In the genomic region with DNA sequence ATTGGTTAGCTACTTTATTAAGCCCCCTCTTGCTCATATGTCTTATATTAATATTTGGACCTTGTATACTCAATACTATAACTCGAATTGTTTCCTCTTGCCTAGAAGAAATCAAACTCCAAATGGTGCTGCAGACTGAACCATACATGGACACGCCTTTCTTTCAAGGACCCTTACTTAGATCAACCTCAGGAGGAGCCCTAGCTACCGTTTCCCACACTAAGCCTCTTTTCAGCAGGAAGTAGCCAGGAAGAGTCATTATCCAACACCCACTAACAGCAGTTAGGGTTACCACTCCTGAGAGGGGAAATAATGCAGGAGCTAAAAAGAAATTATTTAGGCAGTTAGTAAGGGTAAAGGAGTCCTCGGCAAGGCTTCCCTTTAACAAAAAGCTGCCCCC, we compare ENCODE assay signal across 1 cellular context.
TF ChIP-seq lines count a peak whose summit lies in the region.

No MANE protein-coding gene starts in this region.

TF ChIP-seq in GM23338, 12 proteins besides CTCF, POLR2A, EP300 and RAD21 (continued from another document):
- TF ChIP-seq, protein P1, sequence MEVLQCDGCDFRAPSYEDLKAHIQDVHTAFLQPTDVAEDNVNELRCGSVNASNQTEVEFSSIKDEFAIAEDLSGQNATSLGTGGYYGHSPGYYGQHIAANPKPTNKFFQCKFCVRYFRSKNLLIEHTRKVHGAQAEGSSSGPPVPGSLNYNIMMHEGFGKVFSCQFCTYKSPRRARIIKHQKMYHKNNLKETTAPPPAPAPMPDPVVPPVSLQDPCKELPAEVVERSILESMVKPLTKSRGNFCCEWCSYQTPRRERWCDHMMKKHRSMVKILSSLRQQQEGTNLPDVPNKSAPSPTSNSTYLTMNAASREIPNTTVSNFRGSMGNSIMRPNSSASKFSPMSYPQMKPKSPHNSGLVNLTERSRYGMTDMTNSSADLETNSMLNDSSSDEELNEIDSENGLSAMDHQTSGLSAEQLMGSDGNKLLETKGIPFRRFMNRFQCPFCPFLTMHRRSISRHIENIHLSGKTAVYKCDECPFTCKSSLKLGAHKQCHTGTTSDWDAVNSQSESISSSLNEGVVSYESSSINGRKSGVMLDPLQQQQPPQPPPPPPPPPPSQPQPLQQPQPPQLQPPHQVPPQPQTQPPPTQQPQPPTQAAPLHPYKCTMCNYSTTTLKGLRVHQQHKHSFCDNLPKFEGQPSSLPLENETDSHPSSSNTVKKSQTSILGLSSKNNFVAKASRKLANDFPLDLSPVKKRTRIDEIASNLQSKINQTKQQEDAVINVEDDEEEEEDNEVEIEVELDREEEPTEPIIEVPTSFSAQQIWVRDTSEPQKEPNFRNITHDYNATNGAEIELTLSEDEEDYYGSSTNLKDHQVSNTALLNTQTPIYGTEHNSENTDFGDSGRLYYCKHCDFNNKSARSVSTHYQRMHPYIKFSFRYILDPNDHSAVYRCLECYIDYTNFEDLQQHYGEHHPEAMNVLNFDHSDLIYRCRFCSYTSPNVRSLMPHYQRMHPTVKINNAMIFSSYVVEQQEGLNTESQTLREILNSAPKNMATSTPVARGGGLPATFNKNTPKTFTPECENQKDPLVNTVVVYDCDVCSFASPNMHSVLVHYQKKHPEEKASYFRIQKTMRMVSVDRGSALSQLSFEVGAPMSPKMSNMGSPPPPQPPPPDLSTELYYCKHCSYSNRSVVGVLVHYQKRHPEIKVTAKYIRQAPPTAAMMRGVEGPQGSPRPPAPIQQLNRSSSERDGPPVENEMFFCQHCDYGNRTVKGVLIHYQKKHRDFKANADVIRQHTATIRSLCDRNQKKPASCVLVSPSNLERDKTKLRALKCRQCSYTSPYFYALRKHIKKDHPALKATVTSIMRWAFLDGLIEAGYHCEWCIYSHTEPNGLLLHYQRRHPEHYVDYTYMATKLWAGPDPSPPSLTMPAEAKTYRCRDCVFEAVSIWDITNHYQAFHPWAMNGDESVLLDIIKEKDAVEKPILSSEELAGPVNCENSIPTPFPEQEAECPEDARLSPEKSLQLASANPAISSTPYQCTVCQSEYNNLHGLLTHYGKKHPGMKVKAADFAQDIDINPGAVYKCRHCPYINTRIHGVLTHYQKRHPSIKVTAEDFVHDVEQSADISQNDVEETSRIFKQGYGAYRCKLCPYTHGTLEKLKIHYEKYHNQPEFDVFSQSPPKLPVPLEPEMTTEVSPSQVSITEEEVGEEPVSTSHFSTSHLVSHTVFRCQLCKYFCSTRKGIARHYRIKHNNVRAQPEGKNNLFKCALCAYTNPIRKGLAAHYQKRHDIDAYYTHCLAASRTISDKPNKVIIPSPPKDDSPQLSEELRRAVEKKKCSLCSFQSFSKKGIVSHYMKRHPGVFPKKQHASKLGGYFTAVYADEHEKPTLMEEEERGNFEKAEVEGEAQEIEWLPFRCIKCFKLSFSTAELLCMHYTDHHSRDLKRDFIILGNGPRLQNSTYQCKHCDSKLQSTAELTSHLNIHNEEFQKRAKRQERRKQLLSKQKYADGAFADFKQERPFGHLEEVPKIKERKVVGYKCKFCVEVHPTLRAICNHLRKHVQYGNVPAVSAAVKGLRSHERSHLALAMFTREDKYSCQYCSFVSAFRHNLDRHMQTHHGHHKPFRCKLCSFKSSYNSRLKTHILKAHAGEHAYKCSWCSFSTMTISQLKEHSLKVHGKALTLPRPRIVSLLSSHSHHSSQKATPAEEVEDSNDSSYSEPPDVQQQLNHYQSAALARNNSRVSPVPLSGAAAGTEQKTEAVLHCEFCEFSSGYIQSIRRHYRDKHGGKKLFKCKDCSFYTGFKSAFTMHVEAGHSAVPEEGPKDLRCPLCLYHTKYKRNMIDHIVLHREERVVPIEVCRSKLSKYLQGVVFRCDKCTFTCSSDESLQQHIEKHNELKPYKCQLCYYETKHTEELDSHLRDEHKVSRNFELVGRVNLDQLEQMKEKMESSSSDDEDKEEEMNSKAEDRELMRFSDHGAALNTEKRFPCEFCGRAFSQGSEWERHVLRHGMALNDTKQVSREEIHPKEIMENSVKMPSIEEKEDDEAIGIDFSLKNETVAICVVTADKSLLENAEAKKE (CRISPR knock-in tag; IDR thresholded peaks at IDR 0.05) = no peak
- no peak for TF ChIP-seq ZNF114 (CRISPR knock-in tag; IDR thresholded peaks at IDR 0.05)
- TF ChIP-seq STAT1 (IDR thresholded peaks at IDR 0.05; ENCODE audit: unreplicated experiment) = no peak
- no peak for TF ChIP-seq NANOG (IDR thresholded peaks at IDR 0.05; ENCODE audit: borderline replicate concordance)
- TF ChIP-seq POLR2AphosphoS5 (IDR thresholded peaks at IDR 0.05; ENCODE audit: low read depth) = no peak
- TF ChIP-seq CREB1 (CRISPR knock-in tag; IDR thresholded peaks at IDR 0.05; ENCODE audit: low read depth) = no peak
- TF ChIP-seq, protein P2, sequence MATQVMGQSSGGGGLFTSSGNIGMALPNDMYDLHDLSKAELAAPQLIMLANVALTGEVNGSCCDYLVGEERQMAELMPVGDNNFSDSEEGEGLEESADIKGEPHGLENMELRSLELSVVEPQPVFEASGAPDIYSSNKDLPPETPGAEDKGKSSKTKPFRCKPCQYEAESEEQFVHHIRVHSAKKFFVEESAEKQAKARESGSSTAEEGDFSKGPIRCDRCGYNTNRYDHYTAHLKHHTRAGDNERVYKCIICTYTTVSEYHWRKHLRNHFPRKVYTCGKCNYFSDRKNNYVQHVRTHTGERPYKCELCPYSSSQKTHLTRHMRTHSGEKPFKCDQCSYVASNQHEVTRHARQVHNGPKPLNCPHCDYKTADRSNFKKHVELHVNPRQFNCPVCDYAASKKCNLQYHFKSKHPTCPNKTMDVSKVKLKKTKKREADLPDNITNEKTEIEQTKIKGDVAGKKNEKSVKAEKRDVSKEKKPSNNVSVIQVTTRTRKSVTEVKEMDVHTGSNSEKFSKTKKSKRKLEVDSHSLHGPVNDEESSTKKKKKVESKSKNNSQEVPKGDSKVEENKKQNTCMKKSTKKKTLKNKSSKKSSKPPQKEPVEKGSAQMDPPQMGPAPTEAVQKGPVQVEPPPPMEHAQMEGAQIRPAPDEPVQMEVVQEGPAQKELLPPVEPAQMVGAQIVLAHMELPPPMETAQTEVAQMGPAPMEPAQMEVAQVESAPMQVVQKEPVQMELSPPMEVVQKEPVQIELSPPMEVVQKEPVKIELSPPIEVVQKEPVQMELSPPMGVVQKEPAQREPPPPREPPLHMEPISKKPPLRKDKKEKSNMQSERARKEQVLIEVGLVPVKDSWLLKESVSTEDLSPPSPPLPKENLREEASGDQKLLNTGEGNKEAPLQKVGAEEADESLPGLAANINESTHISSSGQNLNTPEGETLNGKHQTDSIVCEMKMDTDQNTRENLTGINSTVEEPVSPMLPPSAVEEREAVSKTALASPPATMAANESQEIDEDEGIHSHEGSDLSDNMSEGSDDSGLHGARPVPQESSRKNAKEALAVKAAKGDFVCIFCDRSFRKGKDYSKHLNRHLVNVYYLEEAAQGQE (IDR thresholded peaks at IDR 0.05; ENCODE audit: unreplicated experiment) = no peak
- no peak for TF ChIP-seq ZNF331 (CRISPR knock-in tag; IDR thresholded peaks at IDR 0.05; ENCODE audit: low read depth)
- TF ChIP-seq EZH2 (IDR thresholded peaks at IDR 0.05; ENCODE audit: low read depth, unreplicated experiment) = no peak
